19 cellular contexts compared by ENCODE assay signal in the genomic region with DNA sequence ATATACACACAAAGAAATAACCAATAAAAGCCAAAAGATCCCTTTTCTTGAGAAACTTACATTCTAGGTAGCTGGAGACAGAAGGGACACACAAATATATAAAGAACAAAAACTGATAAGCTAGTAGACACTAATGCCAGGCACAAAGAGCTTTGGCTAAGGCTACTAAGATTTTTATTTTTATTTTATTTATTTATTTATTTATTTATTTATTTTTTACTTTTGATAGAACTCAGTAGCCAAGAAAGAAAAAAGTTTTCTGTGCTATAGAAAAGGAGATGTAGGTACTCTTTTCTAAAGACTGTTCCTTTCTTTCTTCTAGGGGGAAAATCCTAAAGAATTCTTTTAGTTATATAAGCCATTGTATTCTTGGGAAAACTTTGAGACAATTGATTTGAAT. TPM values are rescaled to one million over a fixed set of nuclear protein-coding genes. Genes with fewer than 3 reads are reported as not detected.
DNase-seq lines count a peak whose midpoint lies in the region; ATAC-seq and TF ChIP-seq lines count a peak whose summit lies in the region.
"Had no signal": no experiment of that assay in that cellular context is flagged by ENCODE, and none has a peak within 500 bp of the region (broad histone marks: within the 10 kb centered on the region; RNA-seq: fewer than 3 reads in every experiment).

No MANE protein-coding gene starts in this region.

- H3K9ac ChIP-seq in HCT116 (ENCODE audit: low read length) = no peak overlapping the region
- H3K9ac ChIP-seq: BLaER1 treated with 17β-estradiol and CSF1 and Interleukin-3, amounts not matched to agents 10 nM and 100 nM had no signal

- no peak overlapping the region for H3K4me3 ChIP-seq in HCT116 (replicated peaks in 1 of 2; ENCODE audit: low read depth in 1 of 2, low read length in 2 of 2)
- no peak overlapping the region for H3K4me3 ChIP-seq in naive thymus-derived CD4-positive, alpha-beta T cell (ENCODE audit: low read length)
- H3K4me3 ChIP-seq: BLaER1 treated with 17β-estradiol and CSF1 and Interleukin-3, amounts not matched to agents 10 nM and 100 nM had no signal

- DNase-seq in activated T-cell treated with anti-CD3 and anti-CD28 coated beads, Interleukin-2, amount 50 U/mL, for 24 hours = no peak
- no peak for DNase-seq in activated T-cell treated with anti-CD3 and anti-CD28 coated beads, Interleukin-2, amount 50 U/mL, for 1 hour
- no peak for DNase-seq in CD4-positive, alpha-beta T cell
- no peak for DNase-seq in HCT116 (ENCODE audit: low read depth, low spot score)
- DNase-seq in naive thymus-derived CD4-positive, alpha-beta T cell = no peak
- DNase-seq in Calu3 = no peak
- DNase-seq in HUDEP-2 (lab: John Stamatoyannopoulos, UW; ENCODE audit: unreplicated experiment in 76 of 76) = no peak
- DNase-seq: ACHN; CD4-positive, CD25-positive, alpha-beta regulatory T cell; COR-L47; DND-41; GDM1; GOT3; H9; HFFc6 had no signal

- H3K36me3 Mint-ChIP-seq in activated T-cell treated with anti-CD3 and anti-CD28 coated beads, Interleukin-2, amount 50 U/mL, for 24 hours (ENCODE audit: low read depth) = peaks cover 28% of the 10 kb centered on the region
- peaks cover 63% of the 10 kb centered on the region for H3K36me3 Mint-ChIP-seq in CD4-positive, alpha-beta T cell (ENCODE audit: low read depth)
- H3K36me3 Mint-ChIP-seq in naive thymus-derived CD4-positive, alpha-beta T cell = peaks cover 7 to 68% (median 30%) of the 10 kb centered on the region in 5 donors
- no peaks in the 10 kb centered on the region for H3K36me3 Mint-ChIP-seq in Calu3 (ENCODE audit: insufficient read depth, unreplicated experiment)
- H3K36me3 Mint-ChIP-seq: CD4-positive, CD25-positive, alpha-beta regulatory T cell had no signal

- intact Hi-C loops in CD4-positive, alpha-beta T cell (cut with DNase I, micrococcal nuclease) = no loop called here
- intact Hi-C loops in HCT116 (cut with micrococcal nuclease) = no loop called here
- intact Hi-C loops in naive thymus-derived CD4-positive, alpha-beta T cell (cut with micrococcal nuclease) = loop anchor here in 1 of 2 donors (2.0 kb wide), 1 partner anchor 14 kb away; no protein-coding TSS in a partner anchor
- intact Hi-C loops in Calu3 (cut with micrococcal nuclease; ENCODE audit: unreplicated experiment) = no loop called here

- H3K4me1 ChIP-seq in HCT116 (ENCODE audit: control insufficient read depth in 1 of 2, insufficient read depth in 2 of 2, low read length in 2 of 2) = no peaks in the 10 kb centered on the region
- H3K4me1 ChIP-seq in naive thymus-derived CD4-positive, alpha-beta T cell (ENCODE audit: control insufficient read depth in 2 of 2, insufficient read depth in 2 of 2, low read length in 2 of 2) = peaks cover 17 to 24% of the 10 kb centered on the region in 2 donors
- H3K4me1 ChIP-seq: BLaER1 treated with 17β-estradiol and CSF1 and Interleukin-3, amounts not matched to agents 10 nM and 100 nM had no signal

- H3K79me2 ChIP-seq in HCT116 (ENCODE audit: insufficient read depth, low read length) = no peaks in the 10 kb centered on the region

- H4K20me1 ChIP-seq in HCT116 (ENCODE audit: insufficient read depth) = no peaks in the 10 kb centered on the region
- H4K20me1 ChIP-seq: BLaER1 treated with 17β-estradiol and CSF1 and Interleukin-3, amounts not matched to agents 10 nM and 100 nM had no signal

- H3K4me3 Mint-ChIP-seq in activated T-cell treated with anti-CD3 and anti-CD28 coated beads, Interleukin-2, amount 50 U/mL, for 24 hours = peak overlapping the region; percentile 56
- H3K4me3 Mint-ChIP-seq in CD4-positive, alpha-beta T cell = no peak overlapping the region
- peak overlapping the region in 2 of 10 donors; percentile 36 to 38 for H3K4me3 Mint-ChIP-seq in naive thymus-derived CD4-positive, alpha-beta T cell
- no peak overlapping the region for H3K4me3 Mint-ChIP-seq in Calu3 (ENCODE audit: low read depth, unreplicated experiment)
- H3K4me3 Mint-ChIP-seq: CD4-positive, CD25-positive, alpha-beta regulatory T cell; H9; HFFc6 had no signal

- TF ChIP-seq CTCF in CD4-positive, alpha-beta T cell (IDR thresholded peaks at IDR 0.05) = no peak
- no peak for TF ChIP-seq CTCF in HCT116 (IDR thresholded peaks at IDR 0.05 in 2 of 3, conservative IDR thresholded peaks at IDR 0.05 in 1 of 3; ENCODE audit: borderline replicate concordance in 1 of 3, insufficient read depth in 1 of 3, low read depth in 2 of 3, low read length in 2 of 3)
- TF ChIP-seq CTCF in Calu3 (IDR thresholded peaks at IDR 0.05; ENCODE audit: unreplicated experiment) = no peak

- H3K9me3 Mint-ChIP-seq in activated T-cell treated with anti-CD3 and anti-CD28 coated beads, Interleukin-2, amount 50 U/mL, for 24 hours = no peaks in the 10 kb centered on the region
- H3K9me3 Mint-ChIP-seq in CD4-positive, alpha-beta T cell = no peaks in the 10 kb centered on the region
- peaks cover 0 to 4% (median 0%) of the 10 kb centered on the region in 11 donors for H3K9me3 Mint-ChIP-seq in naive thymus-derived CD4-positive, alpha-beta T cell
- H3K9me3 Mint-ChIP-seq in Calu3 (ENCODE audit: low read depth, unreplicated experiment) = no peaks in the 10 kb centered on the region
- H3K9me3 Mint-ChIP-seq: H9, HFFc6 had no signal

- H3K27me3 ChIP-seq in CD4-positive, alpha-beta T cell (ENCODE audit: control insufficient read depth, insufficient read depth, low read length) = no peaks in the 10 kb centered on the region
- no peaks in the 10 kb centered on the region for H3K27me3 ChIP-seq in HCT116 (ENCODE audit: insufficient read depth, low read length)
- H3K27me3 ChIP-seq in naive thymus-derived CD4-positive, alpha-beta T cell (ENCODE audit: control insufficient read depth in 2 of 2, insufficient read depth in 2 of 2, low read length in 2 of 2) = no peaks in the 10 kb centered on the region
- H3K27me3 ChIP-seq: BLaER1 treated with 17β-estradiol and CSF1 and Interleukin-3, amounts not matched to agents 10 nM and 100 nM had no signal

- POLR2A ChIA-PET in CD4-positive, alpha-beta T cell (lab: Charles Lee) = interaction anchor here (1.6 kb wide), 1 partner anchor 11 kb away, joined by 4 read pairs; no protein-coding TSS in a partner anchor
- POLR2A ChIA-PET in HCT116 (lab: Charles Lee) = no interaction called here
- POLR2A ChIA-PET in naive thymus-derived CD4-positive, alpha-beta T cell (lab: Charles Lee) = interaction anchor here (1.9 kb wide), 1 partner anchor 9 kb away, joined by 5 read pairs; no protein-coding TSS in a partner anchor

- ATAC-seq in CD4-positive, alpha-beta T cell (ENCODE audit: poor library complexity) = no peak
- no peak for ATAC-seq in HCT116
- no peak for ATAC-seq in naive thymus-derived CD4-positive, alpha-beta T cell
- ATAC-seq: HepG2 had no signal

- H3K27ac ChIP-seq in CD4-positive, alpha-beta T cell (ENCODE audit: low read depth, low read length) = no peak overlapping the region
- no peak overlapping the region for H3K27ac ChIP-seq in HCT116 (ENCODE audit: low read depth, low read length)
- H3K27ac ChIP-seq in naive thymus-derived CD4-positive, alpha-beta T cell (ENCODE audit: low read depth, low read length) = no peak overlapping the region
- H3K27ac ChIP-seq: BLaER1 treated with 17β-estradiol and CSF1 and Interleukin-3, amounts not matched to agents 10 nM and 100 nM had no signal

- peak overlapping the region; percentile 10 for H2AFZ ChIP-seq in HCT116 (ENCODE audit: low read depth, low read length, poor library complexity, severe bottlenecking)

- CTCF ChIA-PET in CD4-positive, alpha-beta T cell (lab: Charles Lee) = interaction anchor here (1.0 to 1.2 kb wide), 2 partner anchors 9 to 11 kb away, joined by 4 to 5 read pairs; no protein-coding TSS in a partner anchor
- CTCF ChIA-PET in HCT116 (lab: Charles Lee) (interaction anchor here (1.6 kb wide), 1 partner anchor 11 kb away, joined by 4 read pairs; no protein-coding TSS in a partner anchor), Calu3 (lab: Charles Lee) (no interaction called here)
- CTCF ChIA-PET in naive thymus-derived CD4-positive, alpha-beta T cell (lab: Charles Lee) = interaction anchor here (0.8 to 4.4 kb wide), 2 partner anchors 11 to 129 kb away, joined by 3 to 20 read pairs; no protein-coding TSS in a partner anchor

- no peaks in the 10 kb centered on the region for H3K36me3 ChIP-seq in HCT116 (ENCODE audit: control insufficient read depth in 1 of 2, insufficient read depth in 2 of 2, low read length in 2 of 2)
- H3K36me3 ChIP-seq in naive thymus-derived CD4-positive, alpha-beta T cell (ENCODE audit: control insufficient read depth in 2 of 3, insufficient read depth in 3 of 3, low read length in 3 of 3) = peaks cover 0 to 10% (median 0%) of the 10 kb centered on the region in 3 experiments
- H3K36me3 ChIP-seq: BLaER1 treated with 17β-estradiol and CSF1 and Interleukin-3, amounts not matched to agents 10 nM and 100 nM had no signal

- RAD21 ChIA-PET in HCT116 (lab: Charles Lee; ENCODE audit: low non-redundant PET in 1 of 2, low total read pairs in 2 of 2, uncharacterized antibody in 2 of 2, unreplicated experiment in 2 of 2) = no interaction called here

- H3K4me1 Mint-ChIP-seq in activated T-cell treated with anti-CD3 and anti-CD28 coated beads, Interleukin-2, amount 50 U/mL, for 24 hours (ENCODE audit: low read depth) = peaks cover 78% of the 10 kb centered on the region
- H3K4me1 Mint-ChIP-seq in CD4-positive, alpha-beta T cell (ENCODE audit: low read depth) = peaks cover 84% of the 10 kb centered on the region
- H3K4me1 Mint-ChIP-seq in naive thymus-derived CD4-positive, alpha-beta T cell = peaks cover 45 to 94% (median 82%) of the 10 kb centered on the region in 7 donors
- no peaks in the 10 kb centered on the region for H3K4me1 Mint-ChIP-seq in Calu3 (ENCODE audit: low read depth, unreplicated experiment)
- H3K4me1 Mint-ChIP-seq: H9 had no signal

- TF ChIP-seq POLR2A in HCT116 (IDR thresholded peaks at IDR 0.05; ENCODE audit: borderline replicate concordance, extremely low read depth, insufficient read depth, insufficient read length) = no peak

- H3K9me3 ChIP-seq in CD4-positive, alpha-beta T cell (ENCODE audit: control insufficient read depth, low read length) = no peaks in the 10 kb centered on the region
- H3K9me3 ChIP-seq in HCT116 (ENCODE audit: control insufficient read depth in 1 of 2, insufficient read depth in 1 of 2, low read depth in 1 of 2, low read length in 2 of 2) = no peaks in the 10 kb centered on the region
- H3K9me3 ChIP-seq in naive thymus-derived CD4-positive, alpha-beta T cell (ENCODE audit: control insufficient read depth in 2 of 3, low read length in 3 of 3) = no peaks in the 10 kb centered on the region
- H3K9me3 ChIP-seq: BLaER1 treated with 17β-estradiol and CSF1 and Interleukin-3, amounts not matched to agents 10 nM and 100 nM had no signal

- BruUV-seq in HCT116 (replicated peaks; lab: Mats Ljungman, UMichigan) (no TSS peak), Calu3 (replicated peaks; lab: Mats Ljungman, UMichigan) (no TSS peak)

- H3K4me2 ChIP-seq in HCT116 (ENCODE audit: low read length) = no peak overlapping the region
- H3K4me2 ChIP-seq: BLaER1 treated with 17β-estradiol and CSF1 and Interleukin-3, amounts not matched to agents 10 nM and 100 nM had no signal

- H3K27ac Mint-ChIP-seq in activated T-cell treated with anti-CD3 and anti-CD28 coated beads, Interleukin-2, amount 50 U/mL, for 24 hours = peak overlapping the region; percentile 79
- peak overlapping the region; percentile 67 for H3K27ac Mint-ChIP-seq in CD4-positive, alpha-beta T cell
- peak overlapping the region in 7 of 9 donors; percentile 26 to 88 (median 81) for H3K27ac Mint-ChIP-seq in naive thymus-derived CD4-positive, alpha-beta T cell
- H3K27ac Mint-ChIP-seq in Calu3 (ENCODE audit: unreplicated experiment) = no peak overlapping the region
- H3K27ac Mint-ChIP-seq: CD4-positive, CD25-positive, alpha-beta regulatory T cell; H9; HFFc6 had no signal

- H3K27me3 Mint-ChIP-seq in activated T-cell treated with anti-CD3 and anti-CD28 coated beads, Interleukin-2, amount 50 U/mL, for 24 hours = no peaks in the 10 kb centered on the region
- H3K27me3 Mint-ChIP-seq in CD4-positive, alpha-beta T cell = no peaks in the 10 kb centered on the region
- no peaks in the 10 kb centered on the region for H3K27me3 Mint-ChIP-seq in naive thymus-derived CD4-positive, alpha-beta T cell
- no peaks in the 10 kb centered on the region for H3K27me3 Mint-ChIP-seq in Calu3 (ENCODE audit: unreplicated experiment)

- TF ChIP-seq RAD21 in HCT116 (IDR thresholded peaks at IDR 0.05; ENCODE audit: low read depth) = no peak

- no peaks in the 10 kb centered on the region; the same call in 1 of the 2 replicates for H3K9me2 ChIP-seq in HCT116 (ENCODE audit: insufficient read depth)

RNA-seq across cellular contexts. Expression of a gene that starts 34.1 kb away (rescaled TPM):
- 10 to 100 TPM; 25.0 to 25.3 TPM for total RNA-seq in CD4-positive, alpha-beta T cell
- total RNA-seq in HCT116 (2021; ENCODE audit: unreplicated experiment) (0.20 TPM), Calu3 (2022) (not detected in 2 replicates)
- polyA plus RNA-seq in HCT116 (2012) = not detected in 2 replicates
- 10 to 100 TPM; 51.3 to 97.3 (median 54.7) TPM for total RNA-seq in naive thymus-derived CD4-positive, alpha-beta T cell
- polyA plus RNA-seq in naive thymus-derived CD4-positive, alpha-beta T cell = 100 to 1,000 TPM in 1 of 2 donors, 10 to 100 TPM in 1; 93.4 to 110 TPM
- total RNA-seq: A172, H9, HepG2, HT1080 had no signal
- polyA plus RNA-seq: HepG2 had no signal

Comparison
In these comparisons a context has a peak if more than half of its experiments do, and no peak if none do; other contexts are left out.
1. RNA of a gene that starts 34.1 kb away (total RNA-seq): 51.3 to 97.3 TPM in naive thymus-derived CD4-positive, alpha-beta T cell and 25.0 to 25.3 TPM in CD4-positive, alpha-beta T cell; 0.20 TPM in HCT116 (single experiment) and not detected in Calu3; every median in the first group is over 10 times any median in the second.